8 cellular contexts compared by ENCODE assay signal in the genomic region with DNA sequence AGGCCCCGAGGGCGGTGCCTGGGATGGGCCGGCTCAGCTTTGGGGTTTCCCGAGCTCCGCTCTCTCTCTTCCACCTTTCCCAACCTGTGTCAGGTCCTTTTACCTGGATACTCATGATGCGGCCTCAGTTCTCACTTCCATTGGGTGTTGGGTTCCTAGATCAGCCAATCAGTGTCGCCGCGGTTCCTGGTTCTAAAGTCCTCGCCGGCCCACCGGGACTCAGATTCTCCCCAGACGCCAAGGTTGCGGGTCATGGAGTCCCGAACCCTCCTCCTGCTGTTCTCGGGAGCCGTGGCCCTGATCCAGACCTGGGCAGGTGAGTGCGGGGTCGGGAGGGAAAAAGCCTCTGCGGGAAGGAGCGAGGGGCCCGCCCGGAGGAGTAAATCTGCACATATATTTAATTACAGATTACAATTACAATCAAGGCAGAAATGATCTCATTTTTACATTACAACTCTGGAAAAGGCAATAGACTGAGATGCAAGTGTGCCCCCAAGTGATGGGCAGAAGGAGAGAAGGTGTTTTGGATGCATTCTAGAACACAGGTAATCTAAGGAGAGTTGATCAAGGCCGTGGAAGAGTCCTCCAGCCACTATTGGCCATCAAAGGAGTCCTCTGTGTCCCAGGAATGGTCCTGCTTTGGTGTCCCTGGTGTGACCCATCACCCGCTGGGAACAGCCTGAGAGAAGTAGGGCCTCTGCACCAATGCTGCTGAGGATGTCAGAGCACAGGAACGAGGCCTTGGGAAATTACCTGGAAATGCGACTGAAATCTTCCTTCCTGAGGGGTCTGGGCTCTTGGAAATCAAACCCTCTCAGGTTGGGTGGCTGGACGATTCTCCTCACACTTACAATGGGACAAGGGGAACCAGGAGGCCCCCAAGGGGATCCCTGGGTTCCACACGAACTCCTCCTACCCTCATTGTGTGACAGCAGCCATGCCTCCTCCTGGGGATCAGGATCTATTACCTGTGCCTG. TPM values are rescaled to one million over a fixed set of nuclear protein-coding genes. Genes with fewer than 3 reads are reported as not detected.
DNase-seq lines count a peak whose midpoint lies in the region; ATAC-seq and TF ChIP-seq lines count a peak whose summit lies in the region.

No MANE protein-coding gene starts in this region.

- DNase-seq in D341Med (ENCODE audit: low spot score) (peak; percentile 47), IMR-90 (peak; percentile 60), T follicular helper cell (ENCODE audit: low read depth) (peak; percentile 89), anterior cingulate cortex (lab: John Stamatoyannopoulos, UW) (peak in 56 of 58 donors; percentile 6 to 86 (median 58)), right cardiac atrium (peak; percentile 84 to 92 (median 89)), prostate gland (ENCODE audit: low spot score) (peak; percentile 97), upper lobe of left lung (peak; percentile 87 to 89)

- H3K18ac ChIP-seq in IMR-90 (ENCODE audit: low read depth, low read length) = no peak overlapping the region

- TF ChIP-seq CTCF in IMR-90 (conservative IDR thresholded peaks at IDR 0.05; ENCODE audit: low read depth, low read length) (no peak), prostate gland (IDR thresholded peaks at IDR 0.05) (no peak), upper lobe of left lung (IDR thresholded peaks at IDR 0.05) (no peak)

- H3K9me3 ChIP-seq in IMR-90 (ENCODE audit: control insufficient read depth, insufficient read depth, low read length) (no peaks in the 10 kb centered on the region), right cardiac atrium (ENCODE audit: control insufficient read depth, low read length) (no peaks in the 10 kb centered on the region), prostate gland (no peaks in the 10 kb centered on the region), upper lobe of left lung (no peaks in the 10 kb centered on the region)

- ATAC-seq in GM21423 (IDR thresholded peaks at IDR 0.05; ENCODE audit: unreplicated experiment) = peak; percentile 92
- ATAC-seq in IMR-90 (ENCODE audit: low read depth) = peak; percentile 87
- ATAC-seq in right cardiac atrium = peak; percentile 97
- peak; percentile 95 to 96 for ATAC-seq in upper lobe of left lung (ENCODE audit: low FRiP score in 2 of 2)

- H3K56ac ChIP-seq in IMR-90 (ENCODE audit: extremely low read depth, insufficient read depth, low read length) = no peak overlapping the region

- WGBS in IMR-90 (ENCODE audit: extremely low coverage in 2 of 2, insufficient read length in 1 of 2), 2 experiments = 67% methylated on average over 5 of the region's 29 CpGs; no CpG with 5 or more reads in 1 of the 2 experiments
- 20% methylated on average over 29 of the region's 29 CpGs for WGBS in right cardiac atrium
- 18% methylated on average over 29 of the region's 29 CpGs for WGBS in prostate gland
- 7% methylated on average over 22 to 29 of the region's 29 CpGs for WGBS in upper lobe of left lung, 2 donors

- POLR2A ChIA-PET in IMR-90 (lab: Charles Lee; ENCODE audit: unreplicated experiment) = no interaction called here

- no peak overlapping the region for H4K91ac ChIP-seq in IMR-90 (ENCODE audit: insufficient read depth, low read depth, low read length)

- BruUV-seq in IMR-90 (replicated peaks; lab: Mats Ljungman, UMichigan) = no TSS peak

- in situ Hi-C loops in IMR-90 (cut with MboI; ENCODE audit: low sequenced_read_pairs) = no loop called here

- H3K23ac ChIP-seq in IMR-90 (ENCODE audit: low read depth, low read length) = no peak overlapping the region

- no peaks in the 10 kb centered on the region for H3K36me3 ChIP-seq in IMR-90 (ENCODE audit: control insufficient read depth, insufficient read depth, low read length)
- no peaks in the 10 kb centered on the region for H3K36me3 ChIP-seq in prostate gland
- no peaks in the 10 kb centered on the region for H3K36me3 ChIP-seq in upper lobe of left lung

- H4K20me1 ChIP-seq in IMR-90 (ENCODE audit: insufficient read depth, low read length) = no peaks in the 10 kb centered on the region

- H3K9ac ChIP-seq in IMR-90 (ENCODE audit: low read depth, low read length) = no peak overlapping the region

- no peaks in the 10 kb centered on the region for H3K9me1 ChIP-seq in IMR-90 (ENCODE audit: insufficient read depth, low read length)

- CTCF ChIA-PET in IMR-90 (lab: Yijun Ruan, JAX) = no interaction called here

- dilution Hi-C loops in IMR-90 (cut with HindIII; ENCODE audit: low sequenced_read_pairs, unreplicated experiment) = no loop called here

- H4K5ac ChIP-seq in IMR-90 (ENCODE audit: low read depth, low read length) = no peak overlapping the region

- TF ChIP-seq RAD21 in IMR-90 (IDR thresholded peaks at IDR 0.05; ENCODE audit: low read length) = no peak

- peak overlapping the region; percentile 75 for H2AFZ ChIP-seq in IMR-90 (replicated peaks; ENCODE audit: low read length, poor library complexity)

- no peak overlapping the region for H3K4me3 ChIP-seq in IMR-90 (ENCODE audit: insufficient read depth, low read depth, low read length)
- peak overlapping the region; percentile 74 for H3K4me3 ChIP-seq in right cardiac atrium (ENCODE audit: low read length)
- H3K4me3 ChIP-seq in prostate gland = peak overlapping the region; percentile 34 to 50
- peak overlapping the region; percentile 51 to 83 (median 68) for H3K4me3 ChIP-seq in upper lobe of left lung

- intact Hi-C loops in IMR-90 (cut with micrococcal nuclease) = no loop called here
- intact Hi-C loops in right cardiac atrium (cut with DNase I) = no loop called here
- intact Hi-C loops in prostate gland (cut with DNase I) = no loop called here

- H3K4me1 ChIP-seq in IMR-90 (ENCODE audit: control insufficient read depth, insufficient read depth, low read length) (no peaks in the 10 kb centered on the region), right cardiac atrium (ENCODE audit: control insufficient read depth, insufficient read depth, low read length) (no peaks in the 10 kb centered on the region), prostate gland (replicated peaks) (peaks cover 2% of the 10 kb centered on the region), upper lobe of left lung (peaks cover 12 to 51% (median 34%) of the 10 kb centered on the region in 4 donors)

- peak in 1 of 4 donors; percentile 38 for TF ChIP-seq EP300 in upper lobe of left lung (IDR thresholded peaks at IDR 0.05)

- H3K14ac ChIP-seq in IMR-90 (replicated peaks; ENCODE audit: low read depth, low read length) = no peak overlapping the region

- TF ChIP-seq POLR2A in IMR-90 (IDR thresholded peaks at IDR 0.05; ENCODE audit: low read depth, low read length) = no peak
- TF ChIP-seq POLR2A in prostate gland (IDR thresholded peaks at IDR 0.05) = peak; percentile 85
- TF ChIP-seq POLR2A in upper lobe of left lung (IDR thresholded peaks at IDR 0.05) = peak in 3 of 4 donors; percentile 75 to 91 (median 82)

- H2AK5ac ChIP-seq in IMR-90 (ENCODE audit: low read depth, low read length) = no peak overlapping the region

- no peak overlapping the region; the same call in 1 of the 2 replicates for H3K4me2 ChIP-seq in IMR-90 (ENCODE audit: low read depth, low read length)

- H2BK5ac ChIP-seq in IMR-90 (ENCODE audit: low read depth, low read length, poor library complexity, severe bottlenecking) = no peak overlapping the region

- H4K8ac ChIP-seq in IMR-90 (ENCODE audit: low read depth in 2 of 2, low read length in 2 of 2) = no peak overlapping the region

- H3K79me1 ChIP-seq in IMR-90 (ENCODE audit: low read depth in 1 of 2, low read length in 2 of 2) = no peaks in the 10 kb centered on the region

- no peak overlapping the region for H2BK20ac ChIP-seq in IMR-90 (ENCODE audit: low read depth, low read length)

- peaks cover 35% of the 10 kb centered on the region for H3K27me3 ChIP-seq in IMR-90 (ENCODE audit: control insufficient read depth, insufficient read depth, low read length)
- H3K27me3 ChIP-seq in right cardiac atrium (ENCODE audit: control insufficient read depth, insufficient read depth) = no peaks in the 10 kb centered on the region
- H3K27me3 ChIP-seq in prostate gland (replicated peaks; ENCODE audit: insufficient read depth) = no peaks in the 10 kb centered on the region
- H3K27me3 ChIP-seq in upper lobe of left lung = no peaks in the 10 kb centered on the region

- no peak overlapping the region for H3K4ac ChIP-seq in IMR-90 (ENCODE audit: low read depth, low read length)

- no peak overlapping the region for H2BK120ac ChIP-seq in IMR-90 (ENCODE audit: low read depth, low read length)

- H2AK9ac ChIP-seq in IMR-90 (replicated peaks; ENCODE audit: low read depth, low read length, poor library complexity) = no peak overlapping the region

- no peak overlapping the region for H2BK15ac ChIP-seq in IMR-90 (ENCODE audit: low read depth, low read length)

- H3K27ac ChIP-seq in IMR-90 (ENCODE audit: insufficient read depth, low read length) (no peak overlapping the region), right cardiac atrium (ENCODE audit: low read length) (peak overlapping the region; percentile 68), prostate gland (peak overlapping the region; percentile 47 to 60), upper lobe of left lung (peak overlapping the region; percentile 84 to 92 (median 86))

TF ChIP-seq in IMR-90, 13 proteins besides CTCF, POLR2A, EP300 and RAD21 (continues in another document):
- TF ChIP-seq CEBPB (IDR thresholded peaks at IDR 0.05; ENCODE audit: low read depth, low read length) = no peak
- TF ChIP-seq BHLHE40 (IDR thresholded peaks at IDR 0.05; ENCODE audit: low read depth, low read length) = no peak
- TF ChIP-seq RFX5 (IDR thresholded peaks at IDR 0.05; ENCODE audit: low read depth, low read length) = peak; percentile 98
- TF ChIP-seq RCOR1 (IDR thresholded peaks at IDR 0.05; ENCODE audit: insufficient replicate concordance, low read length) = no peak
- TF ChIP-seq MAFK (IDR thresholded peaks at IDR 0.05; ENCODE audit: low read depth, low read length) = no peak
- no peak for TF ChIP-seq CHD1 (IDR thresholded peaks at IDR 0.05; ENCODE audit: low read depth, low read length)
- no peak for TF ChIP-seq NFE2L2 (IDR thresholded peaks at IDR 0.05; ENCODE audit: low read depth, low read length)
- no peak for TF ChIP-seq MXI1 (IDR thresholded peaks at IDR 0.05; ENCODE audit: borderline replicate concordance, low read depth, low read length)

RNA-seq across cellular contexts. Expression of gene MICB, which starts 34.7 kb away (rescaled TPM):
- total RNA-seq in IMR-90 (2012; rRNA removed) (11.1 and 11.7 TPM in 2 replicates), right cardiac atrium (1 to 10 TPM; 1.6 to 1.8 (median 1.6) TPM), prostate gland (1 to 10 TPM; 1.3 to 5.5 TPM), upper lobe of left lung (10 to 100 TPM in 4 of 6 donors, 1 to 10 TPM in 2; 4.9 to 14.4 (median 11.3) TPM)
- polyA plus RNA-seq in IMR-90 (2012; rRNA removed) (9.6 and 9.9 TPM in 2 replicates), right cardiac atrium (1.2 TPM)
- polyA plus RNA-seq in IMR-90 (2012; cell fraction: cytosol; rRNA removed) = 4.5 and 6.4 TPM in 2 replicates
- polyA plus RNA-seq in IMR-90 (2012; cell fraction: nucleus; rRNA removed; ENCODE audit: low replicate concordance) = 7.4 and 9.4 TPM in 2 replicates

RNA-seq across cellular contexts. Expression of gene MICA, which starts 59.9 kb away (rescaled TPM):
- total RNA-seq in IMR-90 (2012; rRNA removed) (52.2 and 55.9 TPM in 2 replicates), right cardiac atrium (10 to 100 TPM; 10.1 to 13.6 (median 11.3) TPM), prostate gland (10 to 100 TPM; 16.1 to 22.8 TPM), upper lobe of left lung (10 to 100 TPM; 21.6 to 81.7 (median 31.4) TPM)
- polyA plus RNA-seq in IMR-90 (2012; rRNA removed) (67.7 and 72.8 TPM in 2 replicates), right cardiac atrium (8.8 TPM)
- polyA plus RNA-seq in IMR-90 (2012; cell fraction: cytosol; rRNA removed) = 42.3 and 47.1 TPM in 2 replicates
- polyA plus RNA-seq in IMR-90 (2012; cell fraction: nucleus; rRNA removed; ENCODE audit: low replicate concordance) = 62.2 and 62.4 TPM in 2 replicates

Comparison
In these comparisons a context has a peak if more than half of its experiments do, and no peak if none do; other contexts are left out.
1. DNase-seq: peak in every context shown above with its lines; median percentile 97 in prostate gland; 89 in T follicular helper cell; 89 in right cardiac atrium; 88 in upper lobe of left lung; 60 in IMR-90; 58 in anterior cingulate cortex; 47 in D341Med.